In genomic region chr3:39705351-39705900, GRCh38 we compare ENCODE assay signal across 33 cellular contexts.
DNase-seq lines count a peak whose midpoint lies in the region; ATAC-seq, FAIRE-seq and TF ChIP-seq lines count a peak whose summit lies in the region.
"Had no signal": no experiment of that assay in that cellular context is flagged by ENCODE, and none has a peak within 500 bp of the region (broad histone marks: within the 10 kb centered on the region; RNA-seq: fewer than 3 reads in every experiment).

No MANE protein-coding gene starts in this region.

- intact Hi-C loops in endothelial cell of umbilical vein (cut with micrococcal nuclease) (loop anchor here (5.0 kb wide), 2 partner anchors 163 to 602 kb away; partner anchors contain the start of gene EIF1B), PC-9 (cut with micrococcal nuclease; ENCODE audit: unreplicated experiment) (no loop called here)

- ATAC-seq in SK-N-SH treated with all-trans-retinoic acid at 6 μM for 48 hours = peak; percentile 97
- ATAC-seq: activated CD4-positive, CD25-positive, alpha-beta regulatory T cell treated with anti-CD3 and anti-CD28 coated beads, Interleukin-2, amount 50 U/mL, for 24 hours; mucosa of descending colon; natural killer cell treated with Interleukin-12 subunit alpha and Interleukin-12 subunit beta and Interleukin-15 and Interleukin-18, amount 100 ng/mL, for 72 hours; Right ventricle myocardium inferior; upper lobe of right lung had no signal

- POLR2A ChIA-PET in endothelial cell of umbilical vein (lab: Charles Lee) = interaction anchor here (1.3 kb wide), 1 partner anchor 66 kb away, joined by 3 read pairs; no protein-coding TSS in a partner anchor
- POLR2A ChIA-PET in PC-9 (lab: Charles Lee; ENCODE audit: unreplicated experiment) = no interaction called here

- BruUV-seq in endothelial cell of umbilical vein (replicated peaks; lab: Mats Ljungman, UMichigan) (no TSS peak), PC-9 (replicated peaks; lab: Mats Ljungman, UMichigan) (no TSS peak)

- H3K9me3 ChIP-seq in endothelial cell of umbilical vein (replicated peaks; ENCODE audit: control insufficient read depth, insufficient read depth, low read length) (no peaks in the 10 kb centered on the region), PC-9 (ENCODE audit: insufficient read depth, low read depth) (no peaks in the 10 kb centered on the region)
- H3K9me3 ChIP-seq: adrenal gland, Caco-2, mucosa of descending colon, upper lobe of right lung had no signal

- H3F3A ChIP-seq in PC-9 (ENCODE audit: insufficient read depth, low read depth) = no peaks in the 10 kb centered on the region

- H3K36me3 ChIP-seq in endothelial cell of umbilical vein (ENCODE audit: control insufficient read depth in 2 of 2, extremely low read depth in 1 of 2, insufficient read depth in 2 of 2, low read length in 2 of 2) (no peaks in the 10 kb centered on the region), PC-9 (ENCODE audit: low read depth) (no peaks in the 10 kb centered on the region)
- H3K36me3 ChIP-seq: adrenal gland, upper lobe of right lung had no signal

- no peak overlapping the region for H3K27ac ChIP-seq in endothelial cell of umbilical vein (ENCODE audit: insufficient read depth, low read depth, low read length)
- H3K27ac ChIP-seq in PC-9 = no peak overlapping the region
- H3K27ac ChIP-seq: adrenal gland, C4-2B, skin epidermis, upper lobe of right lung had no signal

- peak overlapping the region; percentile 42 for H2AFZ ChIP-seq in endothelial cell of umbilical vein (ENCODE audit: low read depth, low read length)
- H2AFZ ChIP-seq in PC-9 = no peak overlapping the region

- DNase-seq in GM03348 (ENCODE audit: low spot score) (peak; percentile 11), endothelial cell of umbilical vein (ENCODE audit: low read depth, low spot score) (peak; percentile 32), non-pigmented ciliary epithelial cell (ENCODE audit: low read depth) (peak; percentile 10), T-helper 1 cell (no peak), mesenteric fat pad (ENCODE audit: low spot score) (no peak), PC-9 (no peak)
- DNase-seq in activated effector memory CD4-positive, alpha-beta T cell treated with Interleukin-2 at 50 U/mL for 16 hours = no peak
- DNase-seq: activated CD4-positive, alpha-beta memory T cell treated with anti-CD3 and anti-CD28 coated beads, Interleukin-2, amount 10 ng/mL, durations not matched to agents 7 days and 5 days; activated CD8-positive, alpha-beta memory T cell treated with anti-CD3 and anti-CD28 coated beads, Interleukin-2, amount 50 U/mL, for 4 hours; activated naive CD4-positive, alpha-beta T cell treated with anti-CD3 and anti-CD28 coated beads for 36 hours; adrenal gland; Caco-2; DMS79; effector memory CD4-positive, alpha-beta T cell; GF-D8; mucosa of descending colon; NCI-H1092; NCI-H187; NCI-H2171; NCI-H524; NK-92 treated with Interleukin-12 subunit alpha and Interleukin-12 subunit beta, amount 100 ng/mL, for 24 hours; stimulated activated naive CD4-positive, alpha-beta T cell; T-helper 2 cell; upper lobe of right lung had no signal

- FAIRE-seq in endothelial cell of umbilical vein (lab: Jason Lieb, UNC) = no peak
- FAIRE-seq: colon, frontal cortex had no signal

- H3K79me2 ChIP-seq in endothelial cell of umbilical vein (ENCODE audit: control insufficient read depth, insufficient read depth, low read length) = no peaks in the 10 kb centered on the region
- H3K79me2 ChIP-seq in PC-9 (ENCODE audit: low read depth) = no peaks in the 10 kb centered on the region

- TF ChIP-seq CTCF in endothelial cell of umbilical vein (IDR thresholded peaks at IDR 0.05; ENCODE audit: extremely low read depth in 1 of 2, insufficient read depth in 1 of 2, low read depth in 1 of 2, low read length in 2 of 2) (no peak), PC-9 (conservative IDR thresholded peaks at IDR 0.05) (no peak)

- no peaks in the 10 kb centered on the region for H3K9me2 ChIP-seq in PC-9 (ENCODE audit: insufficient read depth)

- H3K9me1 ChIP-seq in endothelial cell of umbilical vein (replicated peaks; ENCODE audit: control insufficient read depth, extremely low read depth, insufficient read depth, low read length) = no peaks in the 10 kb centered on the region

- H4K20me1 ChIP-seq in endothelial cell of umbilical vein (replicated peaks; ENCODE audit: control insufficient read depth, extremely low read depth, insufficient read depth, low read length) (no peaks in the 10 kb centered on the region), PC-9 (ENCODE audit: insufficient read depth) (no peaks in the 10 kb centered on the region)

- no peak for TF ChIP-seq POLR2A in endothelial cell of umbilical vein (IDR thresholded peaks at IDR 0.05; ENCODE audit: low read depth, low read length)

- H3K4me1 ChIP-seq in endothelial cell of umbilical vein (ENCODE audit: control insufficient read depth, extremely low read depth, insufficient read depth, low read length) (peaks cover 7% of the 10 kb centered on the region), PC-9 (replicated peaks; ENCODE audit: insufficient read depth) (no peaks in the 10 kb centered on the region)
- H3K4me1 ChIP-seq: adrenal gland, Caco-2, upper lobe of right lung had no signal

- no peak overlapping the region for H3K4me2 ChIP-seq in endothelial cell of umbilical vein (ENCODE audit: insufficient read depth, low read length)
- H3K4me2 ChIP-seq in PC-9 = no peak overlapping the region

- H3K9ac ChIP-seq in endothelial cell of umbilical vein (replicated peaks; ENCODE audit: extremely low read depth, insufficient read depth, low read length) = no peak overlapping the region

- CTCF ChIA-PET in endothelial cell of umbilical vein (lab: Charles Lee) = interaction anchor here (1.0 to 3.6 kb wide), 3 partner anchors 163 to 474 kb away, joined by 3 to 18 read pairs (median 12); no protein-coding TSS in a partner anchor
- CTCF ChIA-PET in PC-9 (lab: Charles Lee) = no interaction called here

- H3K4me3 ChIP-seq in endothelial cell of umbilical vein (replicated peaks in 1 of 3; ENCODE audit: insufficient read depth in 1 of 3, low read depth in 1 of 3, low read length in 3 of 3) (no peak overlapping the region), PC-9 (no peak overlapping the region)
- H3K4me3 ChIP-seq: adrenal gland, lung, mucosa of descending colon, skin epidermis, upper lobe of right lung had no signal

- dilution Hi-C loops in endothelial cell of umbilical vein (cut with MboI; ENCODE audit: extremely low pct_ligation_motif_present, low sequenced_read_pairs) = no loop called here

- H3K27me3 ChIP-seq in endothelial cell of umbilical vein (ENCODE audit: control insufficient read depth in 2 of 2, insufficient read depth in 2 of 2, low read length in 2 of 2) (no peaks in the 10 kb centered on the region), PC-9 (ENCODE audit: insufficient read depth, low read depth) (0 out of 2 replicates have a peak, but pooled peaks cover 3% of the 10 kb centered on the region)
- H3K27me3 ChIP-seq: adrenal gland, upper lobe of right lung had no signal

TF ChIP-seq in SK-N-SH treated with all-trans-retinoic acid at 6 μM for 48 hours, 23 proteins besides CTCF, POLR2A, EP300 and RAD21 (continues in another document):
- no peak for TF ChIP-seq CREB5 (CRISPR knock-in tag; IDR thresholded peaks at IDR 0.05; ENCODE audit: low read depth)
- TF ChIP-seq ZFP3 (CRISPR knock-in tag; IDR thresholded peaks at IDR 0.05) = peak; percentile 21; the same call in 1 of the 2 replicates
- TF ChIP-seq ARNTL (CRISPR knock-in tag; IDR thresholded peaks at IDR 0.05; ENCODE audit: borderline replicate concordance, low read depth) = no peak

TF ChIP-seq in endothelial cell of umbilical vein, 7 proteins besides CTCF, POLR2A, EP300 and RAD21:
- TF ChIP-seq JUN (IDR thresholded peaks at IDR 0.05; ENCODE audit: borderline replicate concordance, insufficient read depth, insufficient read length, low read depth) (peak; percentile 37), GATA2 (IDR thresholded peaks at IDR 0.05; ENCODE audit: insufficient read depth, insufficient read length, low read depth, low read length) (no peak), POLR2AphosphoS5 (IDR thresholded peaks at IDR 0.05; ENCODE audit: insufficient read depth, low read depth, low read length) (no peak), FOS (IDR thresholded peaks at IDR 0.05; ENCODE audit: borderline replicate concordance, insufficient read depth, low read length) (peak; percentile 67)

Comparison
In these comparisons a context has a peak if more than half of its experiments do, and no peak if none do; other contexts are left out.
1. DNase-seq: peak in GM03348 (single experiment), endothelial cell of umbilical vein (single experiment) and non-pigmented ciliary epithelial cell (single experiment); none in activated effector memory CD4-positive, alpha-beta T cell treated with Interleukin-2 at 50 U/mL for 16 hours (single experiment), T-helper 1 cell (0 of 5), mesenteric fat pad (single experiment) and PC-9 (0 of 2).